Comparison of ENCODE assay signal across 8 cellular contexts in the genomic region with DNA sequence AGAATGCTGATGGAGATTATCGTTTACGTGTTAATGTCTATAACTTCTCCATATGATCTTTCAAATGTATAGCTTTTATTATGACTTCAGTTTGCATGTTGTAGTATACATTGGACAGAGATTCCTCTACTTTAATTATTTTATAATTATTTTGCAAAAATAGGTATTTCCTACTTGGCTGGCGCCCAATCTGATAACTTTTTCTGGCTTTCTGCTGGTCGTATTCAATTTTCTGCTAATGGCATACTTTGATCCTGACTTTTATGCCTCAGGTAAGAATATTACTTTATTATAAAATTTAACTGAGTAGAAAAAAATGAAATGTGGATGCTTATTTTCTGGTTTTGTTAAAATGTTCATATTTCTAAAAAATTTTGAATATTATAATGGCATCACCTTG. TPM values are rescaled to one million over a fixed set of nuclear protein-coding genes. Genes with fewer than 3 reads are reported as not detected.
"Had no signal": no experiment of that assay in that cellular context is flagged by ENCODE, and none has a peak within 500 bp of the region (broad histone marks: within the 10 kb centered on the region; RNA-seq: fewer than 3 reads in every experiment).

No MANE protein-coding gene starts in this region.

- ATAC-seq: GM23338 had no signal

- DNase-seq: H9, HCEC 1CT, IMR-90, KBM-7 had no signal

- FAIRE-seq: H1, H54, HTR-8/SVneo had no signal

RNA-seq across cellular contexts. Expression of a gene that starts 37.1 kb away (rescaled TPM):
- polyA plus RNA-seq: IMR-90 had no signal
